In genomic region chr2:205754285-205754923, GRCh38 we compare ENCODE assay signal across 19 cellular contexts.
DNase-seq lines count a peak whose midpoint lies in the region; ATAC-seq and TF ChIP-seq lines count a peak whose summit lies in the region.
"Had no signal": no experiment of that assay in that cellular context is flagged by ENCODE, and none has a peak within 500 bp of the region (broad histone marks: within the 10 kb centered on the region; RNA-seq: fewer than 3 reads in every experiment).

No MANE protein-coding gene starts in this region.

- TF ChIP-seq POLR2A in upper lobe of left lung (IDR thresholded peaks at IDR 0.05) = no peak

- no peak for ATAC-seq in upper lobe of left lung (ENCODE audit: low FRiP score in 2 of 2)
- ATAC-seq: foreskin keratinocyte, K562 had no signal

- DNase-seq in NCI-H1417 (lab: John Stamatoyannopoulos, UW) (peak in 2 of 3 experiments; percentile 12 to 69), NCI-H1417 treated with DMSO at 0.1 percent for 48 hours (lab: John Stamatoyannopoulos, UW) (no peak), brain microvascular endothelial cell (no peak), upper lobe of left lung (no peak), hypothalamus (lab: John Stamatoyannopoulos, UW) (no peak), immature natural killer cell (no peak)
- DNase-seq in activated effector memory CD4-positive, alpha-beta T cell treated with anti-CD3 and anti-CD28 coated beads, Interleukin-2, amount 50 U/mL, for 16 hours = no peak
- DNase-seq: activated CD4-positive, alpha-beta memory T cell treated with anti-CD3 and anti-CD28 coated beads for 36 hours; anterior cingulate cortex; CD8-positive, alpha-beta memory T cell; foreskin keratinocyte; NCI-H187; NCI-H82; SIG-M5; stimulated activated CD4-positive, alpha-beta T cell treated with anti-CD3 and anti-CD28 coated beads, Interleukin-2, amount 100 ng/mL, for 24 hours had no signal

- H3K36me3 ChIP-seq in brain microvascular endothelial cell (replicated peaks) (peaks cover 12% of the 10 kb centered on the region), upper lobe of left lung (peaks cover 4 to 31% (median 18%) of the 10 kb centered on the region in 4 donors)

- H3K4me3 ChIP-seq in brain microvascular endothelial cell (ENCODE audit: low read depth, low read length) = no peak overlapping the region
- H3K4me3 ChIP-seq in upper lobe of left lung = no peak overlapping the region
- H3K4me3 ChIP-seq: K562 had no signal

- 68 to 80% methylated on average over 6 of the region's 6 CpGs for WGBS in upper lobe of left lung, 2 donors

- H3K27me3 Mint-ChIP-seq in nephron (ENCODE audit: low read depth) (peaks cover 4% of the 10 kb centered on the region), immature natural killer cell (ENCODE audit: low read depth in 3 of 3) (peaks cover 2 to 4% (median 3%) of the 10 kb centered on the region in 3 donors)

- H3K4me1 Mint-ChIP-seq in nephron (peaks cover 75% of the 10 kb centered on the region), immature natural killer cell (no peaks in the 10 kb centered on the region)
- H3K4me1 Mint-ChIP-seq: CD8-positive, alpha-beta memory T cell had no signal

- in situ Hi-C loops in brain microvascular endothelial cell (cut with HindIII; ENCODE audit: low pct_ligation_motif_present, low sequenced_read_pairs) = no loop called here

- peak overlapping the region; percentile 3 to 24 (median 14) for H3K4me3 Mint-ChIP-seq in nephron
- H3K4me3 Mint-ChIP-seq in immature natural killer cell = no peak overlapping the region
- H3K4me3 Mint-ChIP-seq: activated CD4-positive, alpha-beta memory T cell treated with anti-CD3 and anti-CD28 coated beads for 36 hours; CD8-positive, alpha-beta memory T cell had no signal

- no peak for TF ChIP-seq EP300 in upper lobe of left lung (IDR thresholded peaks at IDR 0.05)

- TF ChIP-seq CTCF in brain microvascular endothelial cell (IDR thresholded peaks at IDR 0.05; ENCODE audit: low read depth, low read length, missing control alignments) (no peak), nephron (IDR thresholded peaks at IDR 0.05; ENCODE audit: unreplicated experiment in 3 of 3) (no peak), upper lobe of left lung (IDR thresholded peaks at IDR 0.05) (no peak)

- peaks cover 6 to 25% (median 20%) of the 10 kb centered on the region in 4 donors for H3K4me1 ChIP-seq in upper lobe of left lung

- H3K9me3 Mint-ChIP-seq in nephron (no peaks in the 10 kb centered on the region), immature natural killer cell (no peaks in the 10 kb centered on the region)
- H3K9me3 Mint-ChIP-seq: activated CD4-positive, alpha-beta memory T cell treated with anti-CD3 and anti-CD28 coated beads for 36 hours; CD8-positive, alpha-beta memory T cell had no signal

- H3K27ac Mint-ChIP-seq in nephron (peak overlapping the region; percentile 91), immature natural killer cell (no peak overlapping the region)
- H3K27ac Mint-ChIP-seq: activated CD4-positive, alpha-beta memory T cell treated with anti-CD3 and anti-CD28 coated beads for 36 hours; CD8-positive, alpha-beta memory T cell; progenitor cell of endocrine pancreas had no signal

- H3K9me3 ChIP-seq in upper lobe of left lung = no peaks in the 10 kb centered on the region

- no peaks in the 10 kb centered on the region for H3K27me3 ChIP-seq in brain microvascular endothelial cell (replicated peaks)
- no peaks in the 10 kb centered on the region for H3K27me3 ChIP-seq in upper lobe of left lung
- H3K27me3 ChIP-seq: foreskin keratinocyte had no signal

- H3K36me3 Mint-ChIP-seq in nephron (ENCODE audit: low read depth) (peaks cover 55% of the 10 kb centered on the region), immature natural killer cell (no peaks in the 10 kb centered on the region)
- H3K36me3 Mint-ChIP-seq: activated CD4-positive, alpha-beta memory T cell treated with anti-CD3 and anti-CD28 coated beads for 36 hours; CD8-positive, alpha-beta memory T cell had no signal

- H3K27ac ChIP-seq in brain microvascular endothelial cell (peak overlapping the region; percentile 2), upper lobe of left lung (peak overlapping the region in 3 of 4 donors; percentile 46 to 64 (median 58))
- H3K27ac ChIP-seq: 22Rv1, foreskin keratinocyte had no signal

Comparison
In these comparisons a context has a peak if more than half of its experiments do, and no peak if none do; other contexts are left out.
1. DNase-seq: peak in NCI-H1417 (2 of 3); none in NCI-H1417 treated with DMSO at 0.1 percent for 48 hours (single experiment), brain microvascular endothelial cell (single experiment), upper lobe of left lung (0 of 2), activated effector memory CD4-positive, alpha-beta T cell treated with anti-CD3 and anti-CD28 coated beads, Interleukin-2, amount 50 U/mL, for 16 hours (single experiment), hypothalamus (0 of 51) and immature natural killer cell (0 of 3).
2. H3K27ac Mint-ChIP-seq: peak in nephron (3 of 3); none in immature natural killer cell (0 of 6).
3. H3K4me3 Mint-ChIP-seq: peak in nephron (3 of 3); none in immature natural killer cell (0 of 5).